Comparison of ENCODE assay signal across 24 cellular contexts in the genomic region with DNA sequence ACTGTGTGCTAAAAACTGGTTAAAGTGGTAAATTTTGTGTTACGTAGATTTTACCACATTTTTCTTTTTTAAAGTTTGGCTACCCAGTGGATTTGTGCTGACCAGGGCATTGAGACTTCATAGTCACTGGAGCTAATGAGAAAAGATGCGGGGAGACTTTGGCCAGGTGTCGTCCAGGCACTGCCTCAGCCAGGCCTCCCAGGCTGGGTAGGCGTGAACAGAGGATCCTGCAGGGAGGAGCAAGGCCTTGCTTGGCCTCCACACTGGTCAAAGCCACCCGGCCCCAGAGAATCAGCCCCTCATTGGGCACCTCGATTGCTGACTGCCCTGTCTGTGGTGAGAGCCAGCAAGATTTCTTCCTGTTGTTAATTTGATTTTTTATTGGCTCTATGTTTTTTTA. TPM values are rescaled to one million over a fixed set of nuclear protein-coding genes. Genes with fewer than 3 reads are reported as not detected.
"Had no signal": no experiment of that assay in that cellular context is flagged by ENCODE, and none has a peak within 500 bp of the region (broad histone marks: within the 10 kb centered on the region; RNA-seq: fewer than 3 reads in every experiment).

No MANE protein-coding gene starts in this region.

- H3K27ac Mint-ChIP-seq: natural killer cell treated with Interleukin-12 subunit alpha and Interleukin-12 subunit beta and Interleukin-15 and Interleukin-18, amount 100 ng/mL, for 72 hours; stimulated activated naive CD8-positive, alpha-beta T cell treated with anti-CD3 and anti-CD28 coated beads, Interleukin-15, Interleukin-2, amounts not matched to agents 100 ng/mL and 50 ng/mL, for 24 hours had no signal

- H3K36me3 Mint-ChIP-seq: natural killer cell treated with Interleukin-12 subunit alpha and Interleukin-12 subunit beta and Interleukin-15 and Interleukin-18, amount 100 ng/mL, for 72 hours; neural progenitor cell; stimulated activated effector memory CD8-positive, alpha-beta T cell treated with anti-CD3 and anti-CD28 coated beads, Interleukin-12 subunit alpha, Interleukin-12 subunit beta, amount 100 ng/mL, for 72 hours had no signal

- H3K4me3 Mint-ChIP-seq: natural killer cell treated with Interleukin-12 subunit alpha and Interleukin-12 subunit beta and Interleukin-15 and Interleukin-18, amount 100 ng/mL, for 72 hours; neural progenitor cell; stimulated activated effector memory CD8-positive, alpha-beta T cell treated with anti-CD3 and anti-CD28 coated beads, Interleukin-12 subunit alpha, Interleukin-12 subunit beta, amount 100 ng/mL, for 72 hours; stimulated activated naive CD8-positive, alpha-beta T cell treated with anti-CD3 and anti-CD28 coated beads, Interleukin-15, Interleukin-2, amounts not matched to agents 100 ng/mL and 50 ng/mL, for 24 hours had no signal

- H3K36me3 ChIP-seq: neural progenitor cell, prostate gland, right lobe of liver, tibial artery, upper lobe of left lung, uterus had no signal

- H3K27ac ChIP-seq: foreskin keratinocyte, hepatocyte, neural progenitor cell, parathyroid adenoma, prostate gland, right lobe of liver, tibial artery, upper lobe of left lung, uterus had no signal

- H3K9ac ChIP-seq: neural progenitor cell, parathyroid adenoma had no signal

- H2AFZ ChIP-seq: hepatocyte, neural progenitor cell, parathyroid adenoma had no signal

- DNase-seq: dermis blood vessel endothelial cell; erythroblast; foreskin keratinocyte; head of caudate nucleus; left colon; left ventricle myocardium superior; midbrain; occipital lobe; retina; right lobe of liver; stimulated activated CD4-positive, alpha-beta T cell treated with anti-CD3 and anti-CD28 coated beads, Interleukin-4, amount 100 ng/mL, for 1 hour; stimulated activated CD8-positive, alpha-beta memory T cell treated with anti-CD3 and anti-CD28 coated beads, Interleukin-4, amount 100 ng/mL, for 48 hours; tibial artery; upper lobe of left lung; uterus had no signal

- H3K27me3 ChIP-seq: foreskin keratinocyte, hepatocyte, neural progenitor cell, right lobe of liver, upper lobe of left lung, uterus had no signal

- H3K9me3 ChIP-seq: prostate gland, right lobe of liver, tibial artery, upper lobe of left lung, uterus had no signal

- H3K9me3 Mint-ChIP-seq: natural killer cell treated with Interleukin-12 subunit alpha and Interleukin-12 subunit beta and Interleukin-15 and Interleukin-18, amount 100 ng/mL, for 72 hours; neural progenitor cell; stimulated activated effector memory CD8-positive, alpha-beta T cell treated with anti-CD3 and anti-CD28 coated beads, Interleukin-12 subunit alpha, Interleukin-12 subunit beta, amount 100 ng/mL, for 72 hours; stimulated activated naive CD8-positive, alpha-beta T cell treated with anti-CD3 and anti-CD28 coated beads, Interleukin-15, Interleukin-2, amounts not matched to agents 100 ng/mL and 50 ng/mL, for 24 hours had no signal

- H3K79me2 ChIP-seq: hepatocyte, parathyroid adenoma had no signal

- H3K4me3 ChIP-seq: hepatocyte, lung, neural progenitor cell, prostate gland, right lobe of liver, tibial artery, upper lobe of left lung, uterus had no signal

- H3K4me2 ChIP-seq: hepatocyte, neural progenitor cell had no signal

- ATAC-seq: foreskin keratinocyte; left colon; left ventricle myocardium superior; natural killer cell treated with Interleukin-12 subunit alpha and Interleukin-12 subunit beta and Interleukin-15 and Interleukin-18, amount 100 ng/mL, for 72 hours; stimulated activated effector memory CD8-positive, alpha-beta T cell treated with anti-CD3 and anti-CD28 coated beads, Interleukin-12 subunit alpha, Interleukin-12 subunit beta, amount 100 ng/mL, for 72 hours had no signal

- H3K4me1 ChIP-seq: parathyroid adenoma, prostate gland, right lobe of liver, tibial artery, uterus had no signal

RNA-seq across cellular contexts. Expression of gene MGAT3, which starts 13.4 kb away (rescaled TPM):
- total RNA-seq: endothelial cell of umbilical vein, foreskin keratinocyte had no signal
- polyA plus RNA-seq: endothelial cell of umbilical vein, foreskin keratinocyte had no signal
